8 cellular contexts compared by ENCODE assay signal in the genomic region with DNA sequence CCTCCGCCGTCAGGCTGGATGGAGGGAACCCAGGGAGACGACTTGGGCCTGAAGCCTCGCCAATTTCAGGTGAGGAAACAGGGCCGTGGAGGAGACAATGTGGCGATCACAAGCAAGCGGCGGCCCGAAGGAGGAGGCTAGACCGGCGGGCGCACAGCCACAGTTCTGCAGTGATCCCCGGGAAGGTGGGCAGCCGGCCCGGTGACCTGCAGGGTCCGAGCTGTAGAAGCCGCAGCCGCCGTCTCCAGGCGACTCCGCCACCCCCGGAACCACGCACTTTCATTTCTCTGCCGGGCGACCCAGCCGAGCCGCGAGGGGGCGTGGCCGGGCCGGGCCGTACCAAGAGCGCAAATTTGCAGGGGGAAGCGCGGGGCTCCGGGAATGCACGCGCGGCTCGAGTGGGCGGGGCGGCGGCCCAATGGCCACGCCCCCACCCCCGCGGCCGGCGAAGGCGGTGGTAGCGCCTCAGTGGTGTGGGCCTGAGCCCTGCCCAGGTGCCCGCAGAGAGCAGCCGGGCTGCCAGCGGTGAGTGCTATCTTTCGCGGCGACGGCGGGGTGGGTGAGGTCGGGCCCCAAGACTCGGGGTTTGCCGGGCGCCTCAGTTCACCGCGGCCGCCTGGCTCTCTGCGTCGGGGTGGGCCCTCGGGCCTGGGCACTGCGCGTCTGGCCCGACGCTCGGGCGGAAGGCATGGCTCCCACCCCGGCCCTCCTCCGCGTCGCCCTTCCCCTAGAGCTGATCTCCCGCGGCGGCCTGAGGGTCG. TPM values are rescaled to one million over a fixed set of nuclear protein-coding genes. Genes with fewer than 3 reads are reported as not detected.
DNase-seq lines count a peak whose midpoint lies in the region; ATAC-seq and TF ChIP-seq lines count a peak whose summit lies in the region.

A gene (plus strand): TSS at position 501 of the 761 bp plus-strand sequence. CDS start 38,847 bp downstream, outside the sequence.

- H3F3A ChIP-seq in smooth muscle cell (ENCODE audit: low read depth): no peaks in the 10 kb centered on the region

- TF ChIP-seq CTCF in AG04449 (IDR thresholded peaks at IDR 0.05; ENCODE audit: insufficient read depth, low read length, missing control alignments) (no peak), WI38 (IDR thresholded peaks at IDR 0.05; ENCODE audit: low read depth, low read length) (no peak), mammary epithelial cell (conservative IDR thresholded peaks at IDR 0.05 in 1 of 2, IDR thresholded peaks at IDR 0.05 in 1 of 2; ENCODE audit: extremely low read depth in 1 of 2, insufficient read depth in 1 of 2, low read depth in 1 of 2, low read length in 2 of 2) (no peak), smooth muscle cell (IDR thresholded peaks at IDR 0.05; ENCODE audit: borderline replicate concordance, insufficient read depth, poor library complexity, severe bottlenecking) (no peak)

- 1% methylated on average over 9 of the region's 82 CpGs for WGBS in mammary epithelial cell (ENCODE audit: low coverage, missing lambda C conversion rate)
- 2% methylated on average over 62 of the region's 82 CpGs for WGBS in smooth muscle cell (ENCODE audit: low lambda C conversion rate)

- H3K27me3 ChIP-seq in mammary epithelial cell (ENCODE audit: insufficient read depth, low read length) (no peaks in the 10 kb centered on the region), smooth muscle cell (ENCODE audit: low read depth) (no peaks in the 10 kb centered on the region)

- H3K4me1 ChIP-seq in mammary epithelial cell (ENCODE audit: insufficient read depth, low read length) (peaks cover 10% of the 10 kb centered on the region), smooth muscle cell (ENCODE audit: low read depth) (no peaks in the 10 kb centered on the region)

- BruUV-seq in mammary epithelial cell (replicated peaks; lab: Mats Ljungman, UMichigan): no TSS peak

- intact Hi-C loops in mammary epithelial cell (cut with micrococcal nuclease): loop anchor here (1.0 to 5.0 kb wide), 3 partner anchors 24 to 77 kb away; a partner anchor contains a TSS

- dilution Hi-C loops in mammary epithelial cell (cut with HindIII; ENCODE audit: low sequenced_read_pairs): no loop called here

- POLR2A ChIA-PET in AG04449 (lab: Yijun Ruan, JAX): interaction anchor here (0.6 to 2.1 kb wide), 9 partner anchors 9 to 46 kb away, joined by 3 to 10 read pairs (median 5); no protein-coding TSS in a partner anchor

- peaks cover 44% of the 10 kb centered on the region for H3K79me2 ChIP-seq in mammary epithelial cell (ENCODE audit: insufficient read depth, low read length)
- H3K79me2 ChIP-seq in smooth muscle cell (ENCODE audit: low read depth): peaks cover 47% of the 10 kb centered on the region

- H2AFZ ChIP-seq in mammary epithelial cell (ENCODE audit: low read depth, low read length) (peak within 1 kb of the TSS; percentile 97), smooth muscle cell (ENCODE audit: low read depth) (peak within 1 kb of the TSS; percentile 95)

- H3K4me2 ChIP-seq in mammary epithelial cell (ENCODE audit: insufficient read depth, low read depth, low read length): peak within 1 kb of the TSS; percentile 99
- peak within 1 kb of the TSS; percentile 94 for H3K4me2 ChIP-seq in smooth muscle cell

- H3K27ac ChIP-seq in mammary epithelial cell (ENCODE audit: insufficient read depth, low read depth, low read length): peak within 1 kb of the TSS; percentile 68
- H3K27ac ChIP-seq in smooth muscle cell (ENCODE audit: low read depth): peak within 1 kb of the TSS; percentile 69

- in situ Hi-C loops in mammary epithelial cell (cut with MboI; ENCODE audit: low sequenced_read_pairs in 2 of 2): no loop called here

- peak within 1 kb of the TSS; percentile 90 for H3K4me3 ChIP-seq in AG04449 (ENCODE audit: low read depth, low read length)
- peak within 1 kb of the TSS; percentile 92 for H3K4me3 ChIP-seq in WI38 (ENCODE audit: low read depth, low read length)
- peak within 1 kb of the TSS; percentile 76 to 99 (median 96) for H3K4me3 ChIP-seq in mammary epithelial cell (replicated peaks in 1 of 3; ENCODE audit: insufficient read depth in 1 of 3, low read depth in 2 of 3, low read length in 3 of 3)
- peak within 1 kb of the TSS; percentile 77 for H3K4me3 ChIP-seq in smooth muscle cell

- H3K9ac ChIP-seq in mammary epithelial cell (ENCODE audit: insufficient read depth, low read length) (peak within 1 kb of the TSS; percentile 85), smooth muscle cell (ENCODE audit: low read depth) (peak within 1 kb of the TSS; percentile 76)

- CTCF ChIA-PET in AG04449 (lab: Yijun Ruan, JAX): interaction anchor here (1.1 to 4.0 kb wide), 3 partner anchors 11 to 106 kb away, joined by 3 to 12 read pairs (median 7); no protein-coding TSS in a partner anchor
- CTCF ChIA-PET in mammary epithelial cell (lab: Charles Lee; ENCODE audit: low non-redundant PET): interaction anchor here (0.6 kb wide), 1 partner anchor 28 kb away, joined by 4 read pairs; no protein-coding TSS in a partner anchor

- ATAC-seq in GM18873 (IDR thresholded peaks at IDR 0.05; ENCODE audit: low FRiP score, unreplicated experiment): peak; percentile 82
- peak; percentile 93 for ATAC-seq in HG03135 (IDR thresholded peaks at IDR 0.05; ENCODE audit: unreplicated experiment)

- H3K9me3 ChIP-seq in mammary epithelial cell (replicated peaks; ENCODE audit: insufficient read depth, low read length) (no peaks in the 10 kb centered on the region), smooth muscle cell (replicated peaks; ENCODE audit: low read depth) (no peaks in the 10 kb centered on the region)

- H3K36me3 ChIP-seq in mammary epithelial cell (ENCODE audit: insufficient read depth, low read length) (no peaks in the 10 kb centered on the region), smooth muscle cell (ENCODE audit: low read depth) (no peaks in the 10 kb centered on the region)

- DNase-seq in AG04449 (ENCODE audit: low read depth, low spot score) (peak; percentile 40), NCI-H2196 treated with DMSO at 0.1 percent for 48 hours (lab: John Stamatoyannopoulos, UW; ENCODE audit: unreplicated experiment) (peak; percentile 79), mammary epithelial cell (peak; percentile 94), iPS-NIHi7 (ENCODE audit: extremely low spot score) (peak; percentile 97), smooth muscle cell (lab: John Stamatoyannopoulos, UW; ENCODE audit: unreplicated experiment) (peak; percentile 90)

- H4K20me1 ChIP-seq in mammary epithelial cell (ENCODE audit: insufficient read depth, low read length) (no peaks in the 10 kb centered on the region), smooth muscle cell (ENCODE audit: low read depth) (peaks cover 27% of the 10 kb centered on the region)

RNA-seq across cellular contexts. Expression of the gene that starts here (rescaled TPM):
- 10 to 100 TPM; 61.2 to 67.9 TPM for total RNA-seq in mammary epithelial cell
- 36.1 TPM for polyA plus RNA-seq in mammary epithelial cell
- polyA minus RNA-seq in mammary epithelial cell: 145 TPM
- total RNA-seq in smooth muscle cell: 28.3 and 46.7 TPM in 2 replicates
- 52.7 and 63.4 TPM in 2 replicates for polyA plus RNA-seq in smooth muscle cell

Comparison
In these comparisons a context has a peak if more than half of its experiments do, and no peak if none do; other contexts are left out.
1. Peak in every context shown above with its lines: DNase-seq, ATAC-seq, H3K4me3 ChIP-seq and H3K27ac ChIP-seq.
2. DNase-seq: peak in every context shown above with its lines; median percentile 97 in iPS-NIHi7; 94 in mammary epithelial cell; 90 in smooth muscle cell; 79 in NCI-H2196 treated with DMSO at 0.1 percent for 48 hours; 40 in AG04449.